Comparison of ENCODE assay signal across 1 cellular context in genomic region chr19:47228937-47229673, GRCh38.
TF ChIP-seq lines count a peak whose summit lies in the region.

No MANE protein-coding gene starts in this region.

TF ChIP-seq in K562, 482 proteins besides CTCF, POLR2A, EP300 and RAD21 (continued from another document):
- TF ChIP-seq RBM14 (IDR thresholded peaks at IDR 0.05; ENCODE audit: borderline replicate concordance, insufficient read depth, low read depth, low read length) (no peak), MITF (IDR thresholded peaks at IDR 0.05) (no peak), CBX5 (IDR thresholded peaks at IDR 0.05; ENCODE audit: borderline replicate concordance, low read depth) (no peak)
- TF ChIP-seq, protein P1, sequence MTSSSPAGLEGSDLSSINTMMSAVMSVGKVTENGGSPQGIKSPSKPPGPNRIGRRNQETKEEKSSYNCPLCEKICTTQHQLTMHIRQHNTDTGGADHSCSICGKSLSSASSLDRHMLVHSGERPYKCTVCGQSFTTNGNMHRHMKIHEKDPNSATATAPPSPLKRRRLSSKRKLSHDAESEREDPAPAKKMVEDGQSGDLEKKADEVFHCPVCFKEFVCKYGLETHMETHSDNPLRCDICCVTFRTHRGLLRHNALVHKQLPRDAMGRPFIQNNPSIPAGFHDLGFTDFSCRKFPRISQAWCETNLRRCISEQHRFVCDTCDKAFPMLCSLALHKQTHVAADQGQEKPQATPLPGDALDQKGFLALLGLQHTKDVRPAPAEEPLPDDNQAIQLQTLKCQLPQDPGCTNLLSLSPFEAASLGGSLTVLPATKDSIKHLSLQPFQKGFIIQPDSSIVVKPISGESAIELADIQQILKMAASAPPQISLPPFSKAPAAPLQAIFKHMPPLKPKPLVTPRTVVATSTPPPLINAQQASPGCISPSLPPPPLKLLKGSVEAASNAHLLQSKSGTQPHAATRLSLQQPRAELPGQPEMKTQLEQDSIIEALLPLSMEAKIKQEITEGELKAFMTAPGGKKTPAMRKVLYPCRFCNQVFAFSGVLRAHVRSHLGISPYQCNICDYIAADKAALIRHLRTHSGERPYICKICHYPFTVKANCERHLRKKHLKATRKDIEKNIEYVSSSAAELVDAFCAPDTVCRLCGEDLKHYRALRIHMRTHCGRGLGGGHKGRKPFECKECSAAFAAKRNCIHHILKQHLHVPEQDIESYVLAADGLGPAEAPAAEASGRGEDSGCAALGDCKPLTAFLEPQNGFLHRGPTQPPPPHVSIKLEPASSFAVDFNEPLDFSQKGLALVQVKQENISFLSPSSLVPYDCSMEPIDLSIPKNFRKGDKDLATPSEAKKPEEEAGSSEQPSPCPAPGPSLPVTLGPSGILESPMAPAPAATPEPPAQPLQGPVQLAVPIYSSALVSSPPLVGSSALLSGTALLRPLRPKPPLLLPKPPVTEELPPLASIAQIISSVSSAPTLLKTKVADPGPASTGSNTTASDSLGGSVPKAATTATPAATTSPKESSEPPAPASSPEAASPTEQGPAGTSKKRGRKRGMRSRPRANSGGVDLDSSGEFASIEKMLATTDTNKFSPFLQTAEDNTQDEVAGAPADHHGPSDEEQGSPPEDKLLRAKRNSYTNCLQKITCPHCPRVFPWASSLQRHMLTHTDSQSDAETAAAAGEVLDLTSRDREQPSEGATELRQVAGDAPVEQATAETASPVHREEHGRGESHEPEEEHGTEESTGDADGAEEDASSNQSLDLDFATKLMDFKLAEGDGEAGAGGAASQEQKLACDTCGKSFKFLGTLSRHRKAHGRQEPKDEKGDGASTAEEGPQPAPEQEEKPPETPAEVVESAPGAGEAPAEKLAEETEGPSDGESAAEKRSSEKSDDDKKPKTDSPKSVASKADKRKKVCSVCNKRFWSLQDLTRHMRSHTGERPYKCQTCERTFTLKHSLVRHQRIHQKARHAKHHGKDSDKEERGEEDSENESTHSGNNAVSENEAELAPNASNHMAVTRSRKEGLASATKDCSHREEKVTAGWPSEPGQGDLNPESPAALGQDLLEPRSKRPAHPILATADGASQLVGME (CRISPR knock-in tag; IDR thresholded peaks at IDR 0.05): no peak
